In genomic region chr2:33342171-33342570, GRCh38 we compare ENCODE assay signal across 17 cellular contexts.
"Had no signal": no experiment of that assay in that cellular context is flagged by ENCODE, and none has a peak within 500 bp of the region (broad histone marks: within the 10 kb centered on the region; RNA-seq: fewer than 3 reads in every experiment).

No MANE protein-coding gene starts in this region.

- H3K27me3 ChIP-seq: heart left ventricle, transverse colon had no signal

- H3K4me3 ChIP-seq: heart left ventricle, lung, transverse colon had no signal

- DNase-seq: activated B cell treated with CpG ODN at 0.5 μM for 24 hours; activated CD4-positive, alpha-beta T cell treated with anti-CD3 and anti-CD28 coated beads, Interleukin-2, amount 10 ng/mL, durations not matched to agents 7 days and 5 days; activated CD8-positive, alpha-beta memory T cell treated with anti-CD3 and anti-CD28 coated beads, Interleukin-2, amount 50 U/mL, for 48 hours; activated gamma-delta T cell treated with Interleukin-2 at 50 U/mL for 16 hours; amniotic stem cell; central memory CD4-positive, alpha-beta T cell; effector memory CD8-positive, alpha-beta T cell; heart left ventricle; immature natural killer cell; stimulated activated CD4-positive, alpha-beta T cell treated with anti-CD3 and anti-CD28 coated beads, Interleukin-15, amount 100 ng/mL, for 24 hours; stimulated activated CD4-positive, alpha-beta T cell treated with anti-CD3 and anti-CD28 coated beads, Interleukin-4, amount 100 ng/mL, for 1 hour; stimulated activated naive CD4-positive, alpha-beta T cell treated with Interleukin-2 at 50 U/mL for 16 hours; substantia nigra; T-helper 2 cell; transverse colon had no signal

- H3K9me3 ChIP-seq: heart left ventricle, transverse colon had no signal

- H3K4me1 ChIP-seq: transverse colon had no signal

- ATAC-seq: effector memory CD8-positive, alpha-beta T cell had no signal

- H3K27ac ChIP-seq: epithelial cell of prostate, transverse colon had no signal

- H3K36me3 ChIP-seq: transverse colon had no signal
